20 cellular contexts compared by ENCODE assay signal in genomic region chr10:95798307-95798850, GRCh38. TPM values are rescaled to one million over a fixed set of nuclear protein-coding genes. Genes with fewer than 3 reads are reported as not detected.
DNase-seq lines count a peak whose midpoint lies in the region; ATAC-seq and TF ChIP-seq lines count a peak whose summit lies in the region.
"Had no signal": no experiment of that assay in that cellular context is flagged by ENCODE, and none has a peak within 500 bp of the region (broad histone marks: within the 10 kb centered on the region; RNA-seq: fewer than 3 reads in every experiment).

No MANE protein-coding gene starts in this region.

- no peak overlapping the region for H3K4me2 ChIP-seq in mesendoderm (ENCODE audit: low read length)

- H2AK5ac ChIP-seq in mesendoderm (ENCODE audit: low read length) = no peak overlapping the region

- no peak overlapping the region for H4K5ac ChIP-seq in mesendoderm (ENCODE audit: low read length)

- H3K79me1 ChIP-seq in mesendoderm (ENCODE audit: low read length) = no peaks in the 10 kb centered on the region

- no peak overlapping the region for H3K4me3 Mint-ChIP-seq in activated B cell treated with CpG ODN at 0.5 μM for 24 hours

- CTCF ChIA-PET in activated B cell treated with CpG ODN at 0.5 μM for 24 hours (lab: Charles Lee) = interaction anchor here (0.9 to 2.5 kb wide), 3 partner anchors 21 to 104 kb away, joined by 3 to 10 read pairs (median 3); partner anchors contain the start of gene TCTN3

- H3K4me3 ChIP-seq in AG10803 (ENCODE audit: low read length) = no peak overlapping the region
- H3K4me3 ChIP-seq in mesendoderm (ENCODE audit: low read length) = no peak overlapping the region
- H3K4me3 ChIP-seq: MG63 had no signal

- no peak overlapping the region for H2BK5ac ChIP-seq in mesendoderm (ENCODE audit: low read length)

- H3K79me2 ChIP-seq in mesendoderm (ENCODE audit: control insufficient read depth, insufficient read depth, low read length) = no peaks in the 10 kb centered on the region

- peaks cover 51% of the 10 kb centered on the region for H3K36me3 Mint-ChIP-seq in activated B cell treated with CpG ODN at 0.5 μM for 24 hours (ENCODE audit: low read depth)
- H3K36me3 Mint-ChIP-seq: CD8-positive, alpha-beta memory T cell had no signal

- H3K27me3 Mint-ChIP-seq in activated B cell treated with CpG ODN at 0.5 μM for 24 hours = no peaks in the 10 kb centered on the region
- H3K27me3 Mint-ChIP-seq: CD8-positive, alpha-beta memory T cell had no signal

- H3K27me3 ChIP-seq in mesendoderm (ENCODE audit: insufficient read depth, low read length, poor library complexity) = no peaks in the 10 kb centered on the region
- H3K27me3 ChIP-seq: MG63 had no signal

- no peak overlapping the region for H3K9ac ChIP-seq in mesendoderm (ENCODE audit: low read length)

- peak overlapping the region; percentile 78 for H3K27ac Mint-ChIP-seq in activated B cell treated with CpG ODN at 0.5 μM for 24 hours

- H3K4me1 ChIP-seq in mesendoderm (ENCODE audit: control insufficient read depth, low read depth, low read length) = no peaks in the 10 kb centered on the region

- no peak for ATAC-seq in activated B cell treated with CpG ODN at 0.5 μM for 24 hours (ENCODE audit: low read depth)
- peak; percentile 48 for ATAC-seq in sciatic nerve
- ATAC-seq in HG03135 (IDR thresholded peaks at IDR 0.05; ENCODE audit: unreplicated experiment) = no peak
- ATAC-seq: Panc1, Right ventricle myocardium inferior had no signal

- H3K27ac ChIP-seq in mesendoderm (ENCODE audit: low read depth, low read length) = no peak overlapping the region

- H3K18ac ChIP-seq in mesendoderm (ENCODE audit: low read length) = no peak overlapping the region

- no peak overlapping the region for H3K56ac ChIP-seq in mesendoderm (ENCODE audit: low read length)

- no peaks in the 10 kb centered on the region for H3K36me3 ChIP-seq in mesendoderm (ENCODE audit: control insufficient read depth, insufficient read depth, low read length)
- H3K36me3 ChIP-seq: MG63 had no signal

- intact Hi-C loops in activated B cell treated with CpG ODN at 0.5 μM for 24 hours (cut with micrococcal nuclease) = no loop called here
- intact Hi-C loops in sciatic nerve (cut with DNase I) = no loop called here

- H3K9me3 Mint-ChIP-seq in activated B cell treated with CpG ODN at 0.5 μM for 24 hours = peaks cover 11% of the 10 kb centered on the region

- no peak overlapping the region for H2BK120ac ChIP-seq in mesendoderm (ENCODE audit: low read depth, low read length)

- no peak overlapping the region for H4K8ac ChIP-seq in mesendoderm (ENCODE audit: low read depth, low read length)

- peaks cover 92% of the 10 kb centered on the region for H3K4me1 Mint-ChIP-seq in activated B cell treated with CpG ODN at 0.5 μM for 24 hours

- H2BK15ac ChIP-seq in mesendoderm (replicated peaks; ENCODE audit: low read depth) = no peak overlapping the region

- POLR2A ChIA-PET in activated B cell treated with CpG ODN at 0.5 μM for 24 hours (lab: Charles Lee) = interaction anchor here (1.2 to 9.5 kb wide), 4 partner anchors 8 to 40 kb away, joined by 3 to 135 read pairs (median 37); partner anchors contain the start of gene ENTPD1

- DNase-seq in AG10803 (ENCODE audit: low read depth) (peak; percentile 23), activated B cell treated with CpG ODN at 0.5 μM for 24 hours (no peak), fibroblast of peridontal ligament (ENCODE audit: extremely low read depth) (peak; percentile 53), sciatic nerve (ENCODE audit: low spot score) (no peak), islet precursor cell (no peak), NCI-H69 (lab: John Stamatoyannopoulos, UW) (no peak), mesendoderm (no peak)
- DNase-seq: AML-193; CD8-positive, alpha-beta memory T cell; DND-41; KG1; MG63; NCI-H1092 treated with DMSO at 0.1 percent for 48 hours; NCI-H1694; NCI-H2107; NCI-H446; NCI-H748 treated with DMSO at 0.1 percent for 48 hours had no signal

- no peak for TF ChIP-seq CTCF in AG10803 (conservative IDR thresholded peaks at IDR 0.05; ENCODE audit: low read length)
- no peak for TF ChIP-seq CTCF in activated B cell treated with CpG ODN at 0.5 μM for 24 hours (IDR thresholded peaks at IDR 0.05)

- no peak overlapping the region for H3K23ac ChIP-seq in mesendoderm (ENCODE audit: low read length)

- H3K4ac ChIP-seq in mesendoderm (ENCODE audit: low read depth, low read length) = no peak overlapping the region

RNA-seq across cellular contexts. Expression of gene ENTPD1, which starts 42.4 kb away (rescaled TPM):
- total RNA-seq in activated B cell treated with CpG ODN at 0.5 μM for 24 hours (187 TPM in 2 replicates), sciatic nerve (28.7 TPM)
- polyA plus RNA-seq in mesendoderm (2013, experiment 1 of 2) = 0.41 TPM
- 0.31 TPM for polyA plus RNA-seq in mesendoderm (2013, experiment 2 of 2)

Comparison
In these comparisons a context has a peak if more than half of its experiments do, and no peak if none do; other contexts are left out.
1. DNase-seq: peak in AG10803 (single experiment) and fibroblast of peridontal ligament (single experiment); none in activated B cell treated with CpG ODN at 0.5 μM for 24 hours (single experiment), sciatic nerve (single experiment), islet precursor cell (single experiment), NCI-H69 (single experiment) and mesendoderm (single experiment).